8 cellular contexts compared by ENCODE assay signal in the genomic region with DNA sequence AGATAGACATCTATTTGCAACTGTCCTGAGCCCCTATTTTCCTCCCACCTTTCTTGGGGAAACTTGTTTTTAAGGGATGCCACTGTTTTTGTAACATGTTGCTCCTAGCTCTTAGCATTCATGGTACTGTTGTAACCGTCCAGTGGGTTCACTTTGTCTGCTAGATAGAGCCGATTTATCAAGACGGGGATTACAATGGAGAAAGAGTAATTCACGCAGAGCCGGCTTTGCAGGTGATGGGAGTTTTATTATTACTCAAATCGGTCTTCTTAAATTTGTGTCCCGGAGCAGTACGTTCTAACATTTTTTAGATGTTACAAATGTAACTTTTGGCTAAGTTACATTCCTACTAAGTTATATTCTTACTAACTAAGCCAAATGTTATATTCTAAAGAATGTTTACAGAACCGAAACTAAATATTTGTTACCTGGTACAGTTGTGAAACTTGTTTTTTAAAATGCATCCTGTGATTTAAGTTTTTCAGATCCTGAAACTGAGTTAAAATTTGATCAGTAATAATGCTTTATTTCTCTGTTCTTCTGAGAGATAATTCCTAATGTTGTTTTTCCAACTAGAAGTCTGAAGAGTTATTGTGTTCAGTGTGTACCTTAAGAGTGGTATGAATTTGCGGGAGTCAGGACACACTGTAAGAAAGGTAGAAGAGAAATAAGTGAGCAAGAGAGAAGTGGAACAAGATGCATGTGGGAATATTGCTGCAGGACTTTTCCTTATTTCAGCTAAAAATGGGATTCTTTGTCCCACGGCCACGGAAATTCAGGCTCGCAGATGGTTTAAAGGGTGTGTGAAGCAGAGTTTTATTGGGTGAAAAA. TPM values are rescaled to one million over a fixed set of nuclear protein-coding genes. Genes with fewer than 3 reads are reported as not detected.
DNase-seq lines count a peak whose midpoint lies in the region; ATAC-seq and TF ChIP-seq lines count a peak whose summit lies in the region.

No MANE protein-coding gene starts in this region.

- TF ChIP-seq CTCF in PC-3 (conservative IDR thresholded peaks at IDR 0.05; ENCODE audit: low read depth, low read length) (no peak), endothelial cell (IDR thresholded peaks at IDR 0.05; ENCODE audit: unreplicated experiment) (no peak), neural cell (IDR thresholded peaks at IDR 0.05; ENCODE audit: poor library complexity, severe bottlenecking) (no peak)

- H3K4me2 ChIP-seq in PC-3 (ENCODE audit: low read length) (peak overlapping the region; percentile 89), neural cell (ENCODE audit: low read length) (peak overlapping the region; percentile 77)

- H3K4me1 ChIP-seq in PC-3 (ENCODE audit: insufficient read depth, low read length): peaks cover 28% of the 10 kb centered on the region

- H3F3A ChIP-seq in PC-3 (ENCODE audit: low read length, unreplicated experiment): no peaks in the 10 kb centered on the region
- no peaks in the 10 kb centered on the region for H3F3A ChIP-seq in neural cell (ENCODE audit: insufficient read depth, low read length, poor library complexity, severe bottlenecking)

- peak overlapping the region; percentile 92 for H3K4me3 Mint-ChIP-seq in endothelial cell (ENCODE audit: unreplicated experiment)

- peaks cover 52% of the 10 kb centered on the region for H3K4me1 Mint-ChIP-seq in endothelial cell (ENCODE audit: unreplicated experiment)

- H3K27ac Mint-ChIP-seq in endothelial cell (ENCODE audit: unreplicated experiment): peak overlapping the region; percentile 92

- H3K4me3 ChIP-seq in PC-3 (ENCODE audit: low read length) (peak overlapping the region; percentile 77), neural cell (ENCODE audit: low read length) (peak overlapping the region; percentile 78)

- BruUV-seq in PC-3 (replicated peaks; lab: Mats Ljungman, UMichigan): no TSS peak

- ATAC-seq in GM21360 (IDR thresholded peaks at IDR 0.05; ENCODE audit: unreplicated experiment): peak; percentile 2
- no peak for ATAC-seq in PC-3
- ATAC-seq in GM19324 (IDR thresholded peaks at IDR 0.05; ENCODE audit: low FRiP score, unreplicated experiment): no peak

- DNase-seq in PC-3: no peak
- no peak for DNase-seq in endothelial cell (ENCODE audit: low spot score)
- DNase-seq in germinal center (ENCODE audit: low spot score): no peak
- DNase-seq in NCI-H524 treated with DMSO at 0.1 percent for 48 hours (lab: John Stamatoyannopoulos, UW): no peak
- DNase-seq in hippocampal formation (lab: John Stamatoyannopoulos, UW): no peak

- H3K9ac ChIP-seq in PC-3 (ENCODE audit: low read length) (peak overlapping the region; percentile 79), neural cell (ENCODE audit: low read length) (no peak overlapping the region)

- peaks cover 10% of the 10 kb centered on the region for H3K36me3 Mint-ChIP-seq in endothelial cell (ENCODE audit: low read depth, unreplicated experiment)

- H3K9me3 Mint-ChIP-seq in endothelial cell (ENCODE audit: unreplicated experiment): no peaks in the 10 kb centered on the region

- H3K27ac ChIP-seq in PC-3 (ENCODE audit: low read length) (peak overlapping the region; percentile 87), neural cell (ENCODE audit: low read length) (no peak overlapping the region)

- CTCF ChIA-PET in PC-3 (lab: Charles Lee): no interaction called here

- POLR2A ChIA-PET in PC-3 (lab: Charles Lee; ENCODE audit: unreplicated experiment): no interaction called here

- peak overlapping the region; percentile 80 for H2AFZ ChIP-seq in PC-3 (ENCODE audit: low read length)
- no peak overlapping the region for H2AFZ ChIP-seq in neural cell (ENCODE audit: low read depth, low read length)

- H3K9me2 ChIP-seq in PC-3 (replicated peaks; ENCODE audit: low read length) (no peaks in the 10 kb centered on the region), neural cell (ENCODE audit: insufficient read depth, low read length) (no peaks in the 10 kb centered on the region)

- peaks cover 7% of the 10 kb centered on the region for H3K27me3 Mint-ChIP-seq in endothelial cell (ENCODE audit: unreplicated experiment)

- H3K27me3 ChIP-seq in PC-3 (ENCODE audit: low read length) (no peaks in the 10 kb centered on the region), neural cell (ENCODE audit: insufficient read depth, low read depth, low read length) (no peaks in the 10 kb centered on the region)

- intact Hi-C loops in PC-3 (cut with micrococcal nuclease): loop anchor here (2.0 to 5.0 kb wide), 3 partner anchors 14 to 73 kb away; no protein-coding TSS in a partner anchor

- H4K20me1 ChIP-seq in PC-3 (ENCODE audit: low read length) (no peaks in the 10 kb centered on the region), neural cell (ENCODE audit: insufficient read depth) (no peaks in the 10 kb centered on the region)

- no peak for TF ChIP-seq EP300 in neural cell (conservative IDR thresholded peaks at IDR 0.05; ENCODE audit: poor library complexity, severe bottlenecking)

- peaks cover 42% of the 10 kb centered on the region for H3K79me2 ChIP-seq in PC-3 (ENCODE audit: low read length)
- no peaks in the 10 kb centered on the region for H3K79me2 ChIP-seq in neural cell (replicated peaks; ENCODE audit: insufficient read depth, low read length)

- H3K9me3 ChIP-seq in PC-3 (ENCODE audit: low read length) (no peaks in the 10 kb centered on the region), neural cell (ENCODE audit: low read length) (no peaks in the 10 kb centered on the region)

- no peak for TF ChIP-seq RAD21 in neural cell (conservative IDR thresholded peaks at IDR 0.05)

- no peaks in the 10 kb centered on the region for H3K36me3 ChIP-seq in PC-3 (ENCODE audit: low read depth, low read length)
- no peaks in the 10 kb centered on the region for H3K36me3 ChIP-seq in neural cell (ENCODE audit: insufficient read depth, low read length)

TF ChIP-seq in neural cell, 6 proteins besides CTCF, POLR2A, EP300 and RAD21:
- TF ChIP-seq TAF1 (IDR thresholded peaks at IDR 0.05; ENCODE audit: low read depth) (no peak), MXI1 (conservative IDR thresholded peaks at IDR 0.05; ENCODE audit: poor library complexity, severe bottlenecking) (no peak), SMC3 (conservative IDR thresholded peaks at IDR 0.05; ENCODE audit: poor library complexity) (no peak), POLR2AphosphoS5 (IDR thresholded peaks at IDR 0.05) (no peak)
- TF ChIP-seq, protein P1, sequence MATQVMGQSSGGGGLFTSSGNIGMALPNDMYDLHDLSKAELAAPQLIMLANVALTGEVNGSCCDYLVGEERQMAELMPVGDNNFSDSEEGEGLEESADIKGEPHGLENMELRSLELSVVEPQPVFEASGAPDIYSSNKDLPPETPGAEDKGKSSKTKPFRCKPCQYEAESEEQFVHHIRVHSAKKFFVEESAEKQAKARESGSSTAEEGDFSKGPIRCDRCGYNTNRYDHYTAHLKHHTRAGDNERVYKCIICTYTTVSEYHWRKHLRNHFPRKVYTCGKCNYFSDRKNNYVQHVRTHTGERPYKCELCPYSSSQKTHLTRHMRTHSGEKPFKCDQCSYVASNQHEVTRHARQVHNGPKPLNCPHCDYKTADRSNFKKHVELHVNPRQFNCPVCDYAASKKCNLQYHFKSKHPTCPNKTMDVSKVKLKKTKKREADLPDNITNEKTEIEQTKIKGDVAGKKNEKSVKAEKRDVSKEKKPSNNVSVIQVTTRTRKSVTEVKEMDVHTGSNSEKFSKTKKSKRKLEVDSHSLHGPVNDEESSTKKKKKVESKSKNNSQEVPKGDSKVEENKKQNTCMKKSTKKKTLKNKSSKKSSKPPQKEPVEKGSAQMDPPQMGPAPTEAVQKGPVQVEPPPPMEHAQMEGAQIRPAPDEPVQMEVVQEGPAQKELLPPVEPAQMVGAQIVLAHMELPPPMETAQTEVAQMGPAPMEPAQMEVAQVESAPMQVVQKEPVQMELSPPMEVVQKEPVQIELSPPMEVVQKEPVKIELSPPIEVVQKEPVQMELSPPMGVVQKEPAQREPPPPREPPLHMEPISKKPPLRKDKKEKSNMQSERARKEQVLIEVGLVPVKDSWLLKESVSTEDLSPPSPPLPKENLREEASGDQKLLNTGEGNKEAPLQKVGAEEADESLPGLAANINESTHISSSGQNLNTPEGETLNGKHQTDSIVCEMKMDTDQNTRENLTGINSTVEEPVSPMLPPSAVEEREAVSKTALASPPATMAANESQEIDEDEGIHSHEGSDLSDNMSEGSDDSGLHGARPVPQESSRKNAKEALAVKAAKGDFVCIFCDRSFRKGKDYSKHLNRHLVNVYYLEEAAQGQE (IDR thresholded peaks at IDR 0.05; ENCODE audit: borderline replicate concordance): no peak

RNA-seq across cellular contexts. Expression of gene CLEC2D, which starts 20.6 kb away (rescaled TPM):
- total RNA-seq in PC-3 (2014; rRNA removed): 2.9 and 3.3 TPM in 2 replicates
- total RNA-seq in endothelial cell (ENCODE audit: unreplicated experiment): 18.9 TPM
- 2.6 and 3.7 TPM in 2 replicates for polyA plus RNA-seq in neural cell
- 3.4 and 3.9 TPM in 2 replicates for polyA minus RNA-seq in neural cell

RNA-seq across cellular contexts. Expression of gene KLRB1, which starts 41.2 kb away (rescaled TPM):
- total RNA-seq in PC-3 (2014; rRNA removed) (not detected in 2 replicates), endothelial cell (ENCODE audit: unreplicated experiment) (not detected)
- not detected in 2 replicates for polyA plus RNA-seq in neural cell
- polyA minus RNA-seq in neural cell: not detected in 2 replicates
